Comparison of ENCODE assay signal across 8 cellular contexts in the genomic region with DNA sequence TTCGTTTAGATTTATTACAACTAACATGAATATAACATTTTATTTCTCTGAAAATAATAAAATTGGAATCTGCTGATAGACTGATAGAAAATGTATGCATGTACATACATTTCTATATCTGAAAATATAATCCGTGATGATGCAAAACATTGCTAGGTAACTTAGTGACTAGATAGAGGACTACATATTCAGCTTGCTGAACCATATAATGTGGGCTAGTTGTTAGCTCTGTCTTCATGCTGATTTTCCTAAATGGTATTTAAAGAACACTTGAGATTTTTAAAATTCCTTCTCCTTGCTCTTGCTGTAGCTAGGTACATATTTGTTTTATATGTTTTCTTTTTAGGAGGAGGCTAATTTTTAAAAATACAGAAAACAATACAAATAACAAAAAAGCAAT. TPM values are rescaled to one million over a fixed set of nuclear protein-coding genes. Genes with fewer than 3 reads are reported as not detected.
"Had no signal": no experiment of that assay in that cellular context is flagged by ENCODE, and none has a peak within 500 bp of the region (broad histone marks: within the 10 kb centered on the region; RNA-seq: fewer than 3 reads in every experiment).

No MANE protein-coding gene starts in this region.

- H2AFZ ChIP-seq: GM23338 had no signal

- H3K27me3 Mint-ChIP-seq: IgD-negative memory B cell had no signal

- DNase-seq: H9, HCEC 1CT had no signal

- H3K9me3 Mint-ChIP-seq: GM23338, H9 had no signal

- H3K27ac Mint-ChIP-seq: GM23338, H9 had no signal

- FAIRE-seq: H1, H54, HepG2 had no signal

- H3K4me3 ChIP-seq: GM23338 had no signal

- H3K4me2 ChIP-seq: GM23338 had no signal

- H3K4me3 Mint-ChIP-seq: GM23338, H9 had no signal

RNA-seq across cellular contexts. Expression of a gene that starts 38.4 kb away (rescaled TPM):
- total RNA-seq: GM23338, H1, H9, HepG2, HT1080 had no signal
